Comparison of ENCODE assay signal across 31 cellular contexts in the genomic region with DNA sequence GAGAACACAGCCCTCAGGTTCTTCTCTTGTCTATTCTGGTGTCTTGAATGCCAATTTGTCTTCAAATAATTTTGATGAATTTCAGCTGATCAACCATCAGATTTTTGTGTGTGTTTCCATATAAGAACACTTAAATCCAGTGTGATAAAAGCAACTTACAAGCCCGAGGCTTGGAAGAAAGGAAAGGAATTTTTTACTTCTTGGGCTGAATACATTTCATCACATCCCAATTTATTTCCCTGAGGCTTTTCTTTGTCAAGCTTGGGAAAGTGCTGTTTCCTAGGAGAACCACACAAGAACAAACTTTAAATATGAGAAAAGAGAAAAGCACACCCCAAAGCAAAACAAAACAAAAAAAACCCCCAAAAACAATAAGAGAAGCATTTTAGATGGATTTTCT. TPM values are rescaled to one million over a fixed set of nuclear protein-coding genes. Genes with fewer than 3 reads are reported as not detected.
A peak's percentile ranks its signal among the peaks of the same experiment; 100 is the strongest.
DNase-seq lines count a peak whose midpoint lies in the region; ATAC-seq and TF ChIP-seq lines count a peak whose summit lies in the region.
"Had no signal": no experiment of that assay in that cellular context is flagged by ENCODE, and none has a peak within 500 bp of the region (broad histone marks: within the 10 kb centered on the region; RNA-seq: fewer than 3 reads in every experiment).

No MANE protein-coding gene starts in this region.

- H3K4me3 Mint-ChIP-seq in brain: no peak overlapping the region
- no peak overlapping the region for H3K4me3 Mint-ChIP-seq in type B pancreatic cell
- H3K4me3 Mint-ChIP-seq: activated CD8-positive, alpha-beta memory T cell treated with anti-CD3 and anti-CD28 coated beads, Interleukin-2, amount 10 ng/mL, durations not matched to agents 7 days and 5 days; CD14-positive monocyte; central memory CD8-positive, alpha-beta T cell; dendritic cell treated with granulocyte-macrophage colony-stimulating factor and Interleukin-4, amounts not matched to agents 40 ng/mL and 50 ng/mL, for 4 days; natural killer cell had no signal

- peak overlapping the region; percentile 92 for H3K9ac ChIP-seq in mesenchymal stem cell (ENCODE audit: low read length)
- H3K9ac ChIP-seq: SK-N-SH had no signal

- H2AFZ ChIP-seq in mesenchymal stem cell (ENCODE audit: low read depth, low read length): no peak overlapping the region
- H2AFZ ChIP-seq: hepatocyte had no signal

- peak overlapping the region in 3 of 5 experiments; percentile 55 to 76 (median 71) for H3K27ac Mint-ChIP-seq in brain
- peak overlapping the region; percentile 26 for H3K27ac Mint-ChIP-seq in type B pancreatic cell
- H3K27ac Mint-ChIP-seq: activated CD8-positive, alpha-beta memory T cell treated with anti-CD3 and anti-CD28 coated beads, Interleukin-2, amount 10 ng/mL, durations not matched to agents 7 days and 5 days; CD14-positive monocyte; dendritic cell treated with granulocyte-macrophage colony-stimulating factor and Interleukin-4, amounts not matched to agents 40 ng/mL and 50 ng/mL, for 4 days; natural killer cell had no signal

- H3K27me3 Mint-ChIP-seq in brain (peaks cover 4% of the 10 kb centered on the region), type B pancreatic cell (peaks cover 4% of the 10 kb centered on the region)

- no peak for TF ChIP-seq CTCF in brain (conservative IDR thresholded peaks at IDR 0.05)
- no peak for TF ChIP-seq CTCF in type B pancreatic cell (conservative IDR thresholded peaks at IDR 0.05)
- TF ChIP-seq CTCF in mucosa of descending colon (IDR thresholded peaks at IDR 0.05): no peak

- peak; percentile 56 for DNase-seq in EH (ENCODE audit: low read depth)
- DNase-seq in mesenchymal stem cell: no peak
- DNase-seq in type B pancreatic cell (ENCODE audit: extremely low spot score, unreplicated experiment): no peak
- no peak for DNase-seq in mucosa of descending colon
- DNase-seq in HT-29 (ENCODE audit: low spot score): no peak
- no peak for DNase-seq in OCI-M1 (lab: John Stamatoyannopoulos, UW)
- DNase-seq: activated CD4-positive, alpha-beta T cell treated with anti-CD3 and anti-CD28 coated beads, Interleukin-2, amount 50 U/mL, for 4 hours; activated CD4-positive, CD25-positive, alpha-beta regulatory T cell; activated CD8-positive, alpha-beta memory T cell treated with anti-CD3 and anti-CD28 coated beads, Interleukin-2, amount 10 ng/mL, durations not matched to agents 7 days and 5 days; activated T-cell treated with anti-CD3 and anti-CD28 coated beads, Interleukin-2, amount 50 U/mL, for 48 hours; GOT3; lower lobe of right lung; MG63; natural killer cell; NCI-H1105; NCI-H187; NCI-H2171; NCI-H510A; nucleus accumbens; SK-N-SH; stimulated activated naive CD8-positive, alpha-beta T cell treated with anti-CD3 and anti-CD28 coated beads, Interleukin-15, Interleukin-2, amounts not matched to agents 100 U/mL and 50 U/mL, for 24 hours; tibial artery had no signal

- H3K4me1 ChIP-seq in mesenchymal stem cell (ENCODE audit: control insufficient read depth, insufficient read depth, low read depth, low read length): peaks cover 5% of the 10 kb centered on the region
- no peaks in the 10 kb centered on the region for H3K4me1 ChIP-seq in mucosa of descending colon (ENCODE audit: low read depth)

- H3K23ac ChIP-seq in mesenchymal stem cell (ENCODE audit: low read length in 2 of 2): no peak overlapping the region

- H2BK12ac ChIP-seq in mesenchymal stem cell (ENCODE audit: low read length in 2 of 2): no peak overlapping the region

- no peak overlapping the region for H3K4ac ChIP-seq in mesenchymal stem cell (ENCODE audit: low read depth in 1 of 2, low read length in 2 of 2)

- peaks cover 0 to 10% (median 4%) of the 10 kb centered on the region in 5 experiments for H3K9me3 Mint-ChIP-seq in brain
- no peaks in the 10 kb centered on the region for H3K9me3 Mint-ChIP-seq in type B pancreatic cell
- H3K9me3 Mint-ChIP-seq: central memory CD8-positive, alpha-beta T cell; dendritic cell treated with granulocyte-macrophage colony-stimulating factor and Interleukin-4, amounts not matched to agents 40 ng/mL and 50 ng/mL, for 4 days; natural killer cell had no signal

- intact Hi-C loops in mucosa of descending colon (cut with DNase I, micrococcal nuclease): no loop called here

- WGBS in mesenchymal stem cell: no CpG with 5 or more reads among the region's 1 CpG

- H2BK120ac ChIP-seq in mesenchymal stem cell (ENCODE audit: low read depth, low read length): no peak overlapping the region

- no peaks in the 10 kb centered on the region for H3K27me3 ChIP-seq in mesenchymal stem cell (ENCODE audit: control insufficient read depth in 1 of 2, insufficient read depth in 1 of 2, low read length in 2 of 2)
- H3K27me3 ChIP-seq: hepatocyte, MG63, tibial artery had no signal

- H4K8ac ChIP-seq in mesenchymal stem cell (ENCODE audit: low read length): no peak overlapping the region

- H3K9me3 ChIP-seq in mesenchymal stem cell (ENCODE audit: control insufficient read depth, low read length) (peaks cover under 1% of the 10 kb centered on the region), mucosa of descending colon (no peaks in the 10 kb centered on the region)
- H3K9me3 ChIP-seq: lower lobe of right lung, MG63, SK-N-SH, tibial artery had no signal

- H3K79me1 ChIP-seq in mesenchymal stem cell (replicated peaks; ENCODE audit: low read length, poor library complexity, severe bottlenecking): no peaks in the 10 kb centered on the region

- no peak overlapping the region for H3K4me2 ChIP-seq in mesenchymal stem cell (ENCODE audit: low read length, poor library complexity, severe bottlenecking)
- H3K4me2 ChIP-seq: hepatocyte, SK-N-SH had no signal

- no peak overlapping the region for H3K18ac ChIP-seq in mesenchymal stem cell (ENCODE audit: low read depth in 1 of 2, low read length in 2 of 2)

- no peak overlapping the region for H2BK15ac ChIP-seq in mesenchymal stem cell (ENCODE audit: low read depth, poor library complexity, severe bottlenecking)

- H3K36me3 Mint-ChIP-seq in brain (no peaks in the 10 kb centered on the region), type B pancreatic cell (peaks cover 18% of the 10 kb centered on the region)
- H3K36me3 Mint-ChIP-seq: natural killer cell had no signal

- no peak overlapping the region for H3K14ac ChIP-seq in mesenchymal stem cell (ENCODE audit: low read length in 2 of 2)

- no peak overlapping the region for H4K91ac ChIP-seq in mesenchymal stem cell (ENCODE audit: low read length)

- H3K27ac ChIP-seq in mesenchymal stem cell (ENCODE audit: low read length, poor library complexity, severe bottlenecking): no peak overlapping the region
- H3K27ac ChIP-seq: hepatocyte, lower lobe of right lung had no signal

- no peak for ATAC-seq in mucosa of descending colon
- ATAC-seq: activated CD8-positive, alpha-beta memory T cell treated with anti-CD3 and anti-CD28 coated beads, Interleukin-2, amount 10 ng/mL, durations not matched to agents 7 days and 5 days; K562; lower lobe of right lung; natural killer cell; stimulated activated naive CD8-positive, alpha-beta T cell treated with anti-CD3 and anti-CD28 coated beads, Interleukin-15, Interleukin-2, amounts not matched to agents 100 U/mL and 50 U/mL, for 24 hours had no signal

- H3K36me3 ChIP-seq in mesenchymal stem cell (ENCODE audit: control insufficient read depth in 1 of 2, insufficient read depth in 2 of 2, low read depth in 1 of 2, low read length in 2 of 2): no peaks in the 10 kb centered on the region
- H3K36me3 ChIP-seq in mucosa of descending colon (ENCODE audit: low read depth): no peaks in the 10 kb centered on the region
- H3K36me3 ChIP-seq: lower lobe of right lung, MG63, tibial artery had no signal

- no peak overlapping the region for H2AK5ac ChIP-seq in mesenchymal stem cell (ENCODE audit: low read length, severe bottlenecking)

- H3K4me1 Mint-ChIP-seq in brain (peaks cover 20% of the 10 kb centered on the region), type B pancreatic cell (ENCODE audit: unreplicated experiment) (peaks cover 4% of the 10 kb centered on the region)
- H3K4me1 Mint-ChIP-seq: activated CD8-positive, alpha-beta memory T cell treated with anti-CD3 and anti-CD28 coated beads, Interleukin-2, amount 10 ng/mL, durations not matched to agents 7 days and 5 days; CD14-positive monocyte; central memory CD8-positive, alpha-beta T cell; natural killer cell had no signal

- H2BK5ac ChIP-seq in mesenchymal stem cell (ENCODE audit: low read depth, low read length, poor library complexity, severe bottlenecking): no peak overlapping the region

- H3K4me3 ChIP-seq in mesenchymal stem cell (ENCODE audit: insufficient read depth in 1 of 2, low read depth in 1 of 2, low read length in 2 of 2): peak overlapping the region in 1 of 2 experiments; percentile 31
- H3K4me3 ChIP-seq in mucosa of descending colon: no peak overlapping the region
- H3K4me3 ChIP-seq: hepatocyte, K562, lower lobe of right lung, MG63, skin epidermis, tibial artery had no signal

RNA-seq across cellular contexts. Expression of a gene that starts 26.6 kb away (rescaled TPM):
- not detected for polyA plus RNA-seq in brain (ENCODE audit: insufficient read depth, low read depth, low replicate concordance)
- polyA plus RNA-seq in mesenchymal stem cell (2013, experiment 1 of 2): not detected
- polyA plus RNA-seq in mesenchymal stem cell (2013, experiment 2 of 2): not detected
- total RNA-seq in type B pancreatic cell (ENCODE audit: low replicate concordance) (5.5 TPM in 1 of 2 replicates, not detected in the other), mucosa of descending colon (not detected)
- total RNA-seq in HT-29 (2014; rRNA removed; shearing (Covaris generic)): not detected in 2 replicates
- total RNA-seq: activated CD8-positive, alpha-beta memory T cell treated with anti-CD3 and anti-CD28 coated beads, Interleukin-2, amount 10 ng/mL, durations not matched to agents 7 days and 5 days; hepatocyte; K562; lower lobe of right lung; pulmonary artery endothelial cell; T-helper 1 cell treated with Interleukin-12 subunit alpha and Interleukin-12 subunit beta and Interleukin-4 antibody, amounts not matched to agents 30 ng/mL and 1 ng/mL, for 36 hours had no signal
- polyA plus RNA-seq: CD14-positive monocyte, hepatocyte, SK-N-SH had no signal

RNA-seq across cellular contexts. Expression of a gene that starts 34.0 kb away (rescaled TPM):
- 0.24 TPM for polyA plus RNA-seq in brain (ENCODE audit: insufficient read depth, low read depth, low replicate concordance)
- 18.3 TPM for polyA plus RNA-seq in mesenchymal stem cell (2013, experiment 1 of 2)
- 18.0 TPM for polyA plus RNA-seq in mesenchymal stem cell (2013, experiment 2 of 2)
- total RNA-seq in type B pancreatic cell (ENCODE audit: low replicate concordance) (152 and 1,119 TPM in 2 replicates), mucosa of descending colon (100 to 1,000 TPM; 136 to 326 (median 320) TPM)
- 162 and 185 TPM in 2 replicates for total RNA-seq in HT-29 (2014; rRNA removed; shearing (Covaris generic))
- total RNA-seq: activated CD8-positive, alpha-beta memory T cell treated with anti-CD3 and anti-CD28 coated beads, Interleukin-2, amount 10 ng/mL, durations not matched to agents 7 days and 5 days; T-helper 1 cell treated with Interleukin-12 subunit alpha and Interleukin-12 subunit beta and Interleukin-4 antibody, amounts not matched to agents 30 ng/mL and 1 ng/mL, for 36 hours had no signal
- polyA plus RNA-seq: CD14-positive monocyte had no signal
